In genomic region chr6:80106418-80107235, GRCh38 we compare ENCODE assay signal across 8 cellular contexts. TPM values are rescaled to one million over a fixed set of nuclear protein-coding genes. Genes with fewer than 3 reads are reported as not detected.
A peak's percentile ranks its signal among the peaks of the same experiment; 100 is the strongest.
DNase-seq lines count a peak whose midpoint lies in the region; ATAC-seq and TF ChIP-seq lines count a peak whose summit lies in the region.

TSS of gene BCKDHB (plus strand) at chr6:80106671. CDS start at chr6:80106694, 23 bp downstream.

- H3K79me2 ChIP-seq in PC-9 (ENCODE audit: low read depth), result peaks cover 22% of the 10 kb centered on the region

- H3K9me2 ChIP-seq in PC-9 (ENCODE audit: insufficient read depth), result no peaks in the 10 kb centered on the region

- peak within 1 kb of the TSS; percentile 81 for H3K4me2 ChIP-seq in PC-9

- DNase-seq in DMS153 (lab: John Stamatoyannopoulos, UW) (peak; percentile 100), PC-9 (peak; percentile 91 to 98), epithelial cell of proximal tubule (ENCODE audit: low read depth) (peak; percentile 78), mucosa of gallbladder (ENCODE audit: low spot score) (peak; percentile 99)
- DNase-seq in Jurkat, Clone E6-1 (ENCODE audit: low read depth, low spot score), result peak; percentile 97
- peak; percentile 94 for DNase-seq in activated T-cell treated with anti-CD3 and anti-CD28 coated beads, Interleukin-2, amount 50 U/mL, for 1 hour
- DNase-seq in stimulated activated CD8-positive, alpha-beta memory T cell treated with anti-CD3 and anti-CD28 coated beads, Interleukin-4, amount 100 ng/mL, for 4 hours (ENCODE audit: low read depth in 2 of 2, low spot score in 1 of 2), result peak; percentile 92 to 95

- peak; percentile 98 for ATAC-seq in GM21619 (IDR thresholded peaks at IDR 0.05; ENCODE audit: unreplicated experiment)

- 0 out of 2 replicates have a peak, but pooled peaks cover 3% of the 10 kb centered on the region for H4K20me1 ChIP-seq in PC-9 (ENCODE audit: insufficient read depth)

- peak within 1 kb of the TSS; percentile 63 for H3K27ac ChIP-seq in PC-9

- H3K4me1 ChIP-seq in PC-9 (replicated peaks; ENCODE audit: insufficient read depth), result peaks cover 21% of the 10 kb centered on the region

- TF ChIP-seq CTCF in PC-9 (conservative IDR thresholded peaks at IDR 0.05) (no peak), epithelial cell of proximal tubule (conservative IDR thresholded peaks at IDR 0.05; ENCODE audit: low read depth, low read length) (no peak)

- CTCF ChIA-PET in PC-9 (lab: Charles Lee), result interaction anchor here (0.6 kb wide), 3 partner anchors 94 to 1934 kb away, joined by 3 to 7 read pairs (median 3); no protein-coding TSS in a partner anchor

- peak within 1 kb of the TSS; percentile 90 for H2AFZ ChIP-seq in PC-9

- no peaks in the 10 kb centered on the region for H3K27me3 ChIP-seq in PC-9 (ENCODE audit: insufficient read depth, low read depth)

- TSS peak; percentile 45 for BruUV-seq in PC-9 (replicated peaks; lab: Mats Ljungman, UMichigan)

- peak within 1 kb of the TSS; percentile 87 for H3K4me3 ChIP-seq in Jurkat, Clone E6-1 (ENCODE audit: low read length)
- peak within 1 kb of the TSS; percentile 73 for H3K4me3 ChIP-seq in PC-9
- peak within 1 kb of the TSS; percentile 92 for H3K4me3 ChIP-seq in epithelial cell of proximal tubule (ENCODE audit: low read depth, low read length)

- no peaks in the 10 kb centered on the region for H3K9me3 ChIP-seq in PC-9 (ENCODE audit: insufficient read depth, low read depth)

- POLR2A ChIA-PET in PC-9 (lab: Charles Lee; ENCODE audit: unreplicated experiment), result interaction anchor here (0.6 to 0.9 kb wide), 6 partner anchors 21 to 1977 kb away, joined by 3 to 9 read pairs (median 6); no protein-coding TSS in a partner anchor

- H3K36me3 ChIP-seq in PC-9 (ENCODE audit: low read depth), result no peaks in the 10 kb centered on the region

- intact Hi-C loops in PC-9 (cut with micrococcal nuclease; ENCODE audit: unreplicated experiment), result loop anchor here (1.0 kb wide), 1 partner anchor 37 kb away; no protein-coding TSS in a partner anchor

- H3F3A ChIP-seq in PC-9 (ENCODE audit: insufficient read depth, low read depth), result no peaks in the 10 kb centered on the region

RNA-seq across cellular contexts. Expression of gene BCKDHB, which starts in this region (rescaled TPM):
- polyA plus RNA-seq in Jurkat, Clone E6-1 (2012; ENCODE audit: insufficient read depth, insufficient read length), result 21.2 TPM
- total RNA-seq in PC-9 (2021) (29.7 and 41.5 TPM in 2 replicates), epithelial cell of proximal tubule (10.9 and 11.9 TPM in 2 replicates), mucosa of gallbladder (20.9 TPM)

Comparison
In these comparisons a context has a peak if more than half of its experiments do, and no peak if none do; other contexts are left out.
1. Peak in every context shown above with its lines: DNase-seq, ATAC-seq, H3K4me3 ChIP-seq and H3K27ac ChIP-seq.